Comparison of ENCODE assay signal across 32 cellular contexts in genomic region chr1:247812637-247813036, GRCh38. TPM values are rescaled to one million over a fixed set of nuclear protein-coding genes. Genes with fewer than 3 reads are reported as not detected.
"Had no signal": no experiment of that assay in that cellular context is flagged by ENCODE, and none has a peak within 500 bp of the region (broad histone marks: within the 10 kb centered on the region; RNA-seq: fewer than 3 reads in every experiment).

No MANE protein-coding gene starts in this region.

- ATAC-seq: stimulated activated effector memory CD8-positive, alpha-beta T cell treated with anti-CD3 and anti-CD28 coated beads, Interleukin-12 subunit alpha, Interleukin-12 subunit beta, amount 100 ng/mL, for 72 hours; stimulated activated memory B cell treated with anti-CD40 and anti-IgM and Interleukin-4, amounts not matched to agents 10 μg/mL and 1 μg/mL and 100 μg/mL, for 72 hours; stimulated activated naive B cell treated with anti-CD40 and anti-IgM and Interleukin-4, amounts not matched to agents 10 μg/mL and 1 μg/mL and 100 μg/mL, for 72 hours; stimulated activated naive CD8-positive, alpha-beta T cell treated with anti-CD3 and anti-CD28 coated beads, Interleukin-15, amount 100 ng/mL, for 72 hours; stimulated activated naive CD8-positive, alpha-beta T cell treated with anti-CD3 and anti-CD28 coated beads, Interleukin-15, Interleukin-2, amounts not matched to agents 100 U/mL and 50 U/mL, for 24 hours; upper lobe of right lung had no signal

- FAIRE-seq: urothelium cell line had no signal

- H3K27me3 ChIP-seq: stomach, suprapubic skin, testis, thyroid gland, tibial artery, tibial nerve, transverse colon, upper lobe of left lung, upper lobe of right lung, uterus, vagina had no signal

- H3K27ac ChIP-seq: stomach, suprapubic skin, testis, thoracic aorta, thyroid gland, tibial artery, tibial nerve, transverse colon, upper lobe of left lung, upper lobe of right lung, uterus, vagina had no signal

- H3K9me3 ChIP-seq: stomach, suprapubic skin, testis, thoracic aorta, thyroid gland, tibial artery, transverse colon, upper lobe of left lung, upper lobe of right lung, uterus, vagina had no signal

- H3K4me3 ChIP-seq: stomach, suprapubic skin, testis, thoracic aorta, thyroid gland, tibial artery, tibial nerve, transverse colon, upper lobe of left lung, upper lobe of right lung, uterus, vagina had no signal

- H3K4me1 ChIP-seq: stomach, suprapubic skin, testis, thyroid gland, tibial artery, tibial nerve, transverse colon, upper lobe of left lung, upper lobe of right lung, uterus, vagina had no signal

- H3K36me3 ChIP-seq: stomach, suprapubic skin, thoracic aorta, thyroid gland, tibial artery, tibial nerve, transverse colon, upper lobe of left lung, upper lobe of right lung, uterus, vagina had no signal

- DNase-seq: stimulated activated CD4-positive, alpha-beta T cell treated with anti-CD3 and anti-CD28 coated beads, Interleukin-2, amount 100 ng/mL, for 48 hours; stimulated activated CD4-positive, alpha-beta T cell treated with anti-CD3 and anti-CD28 coated beads, Interleukin-4, amount 100 ng/mL, for 1 hour; stimulated activated CD4-positive, alpha-beta T cell treated with anti-CD3 and anti-CD28 coated beads, Interleukin-4, amount 100 ng/mL, for 24 hours; stimulated activated CD4-positive, alpha-beta T cell treated with anti-CD3 and anti-CD28 coated beads, Interleukin-4, amount 100 ng/mL, for 4 hours; stimulated activated CD8-positive, alpha-beta memory T cell treated with anti-CD3 and anti-CD28 coated beads, Interleukin-4, amount 100 ng/mL, for 48 hours; stimulated activated naive B cell treated with anti-CD40 and anti-IgM and Interleukin-4, amounts not matched to agents 10 μg/mL and 1 μg/mL and 100 μg/mL, for 72 hours; stimulated activated naive CD4-positive, alpha-beta T cell; stimulated activated naive CD4-positive, alpha-beta T cell treated with Interleukin-2 at 50 U/mL for 16 hours; stimulated activated naive CD8-positive, alpha-beta T cell treated with anti-CD3 and anti-CD28 coated beads, Interleukin-15, amount 100 ng/mL, for 72 hours; stimulated activated naive CD8-positive, alpha-beta T cell treated with anti-CD3 and anti-CD28 coated beads, Interleukin-15, Interleukin-2, amounts not matched to agents 100 U/mL and 50 U/mL, for 24 hours; stomach; substantia nigra; testis; thyroid gland; tibial artery; transverse colon; trophoblast cell; upper lobe of left lung; upper lobe of right lung; uterus had no signal

RNA-seq across cellular contexts. Expression of gene OR14A16, which starts 11.3 kb away (rescaled TPM):
- total RNA-seq: stomach, subcutaneous adipose tissue, suprapubic skin, temporal lobe, thoracic aorta, thyroid gland, tibial nerve, transverse colon, upper lobe of left lung, upper lobe of right lung, ureter, urinary bladder, uterus, vagina had no signal
- polyA plus RNA-seq: stomach, thymus, urinary bladder had no signal

RNA-seq across cellular contexts. Expression of gene OR11L1, which starts 29.1 kb away (rescaled TPM):
- total RNA-seq: stomach, subcutaneous adipose tissue, suprapubic skin, temporal lobe, testis, thoracic aorta, tibial nerve, transverse colon, upper lobe of left lung, upper lobe of right lung, ureter, urinary bladder, uterus, vagina had no signal
- polyA plus RNA-seq: stomach, thymus, urinary bladder had no signal

RNA-seq across cellular contexts. Expression of gene OR1C1, which starts 52.3 kb away (rescaled TPM):
- total RNA-seq: stomach, subcutaneous adipose tissue, suprapubic skin, temporal lobe, testis, thoracic aorta, thyroid gland, tibial nerve, transverse colon, upper lobe of left lung, upper lobe of right lung, ureter, urinary bladder, uterus, vagina had no signal
- polyA plus RNA-seq: stomach, thymus, urinary bladder had no signal
